In genomic region chr18:52200891-52201663, GRCh38 we compare ENCODE assay signal across 33 cellular contexts.
"Had no signal": no experiment of that assay in that cellular context is flagged by ENCODE, and none has a peak within 500 bp of the region (broad histone marks: within the 10 kb centered on the region; RNA-seq: fewer than 3 reads in every experiment).

No MANE protein-coding gene starts in this region.

- H3K4me1 Mint-ChIP-seq: activated B cell treated with CpG ODN at 0.5 μM for 24 hours; activated naive CD4-positive, alpha-beta T cell treated with anti-CD3 and anti-CD28 coated beads, Interleukin-2, amount 50 U/mL, for 24 hours; activated naive CD8-positive, alpha-beta T cell treated with anti-CD3 and anti-CD28 coated beads for 36 hours; activated naive CD8-positive, alpha-beta T cell treated with anti-CD3 and anti-CD28 coated beads, Interleukin-2, amount 50 U/mL, for 24 hours; activated T-helper 17 cell treated with anti-CD3 and anti-CD28 coated beads, Interleukin-2, amount 50 U/mL, for 72 hours; T-helper 17 cell had no signal

- H3K4me3 ChIP-seq: adrenal gland, body of pancreas, coronary artery, dorsolateral prefrontal cortex, esophagus muscularis mucosa, gastrocnemius medialis had no signal

- H3K4me3 Mint-ChIP-seq: activated B cell treated with CpG ODN at 0.5 μM for 24 hours; activated CD8-positive, alpha-beta T cell treated with anti-CD3 and anti-CD28 coated beads for 36 hours; activated naive CD4-positive, alpha-beta T cell treated with anti-CD3 and anti-CD28 coated beads for 36 hours; activated naive CD4-positive, alpha-beta T cell treated with anti-CD3 and anti-CD28 coated beads, Interleukin-2, amount 50 U/mL, for 24 hours; activated naive CD8-positive, alpha-beta T cell treated with anti-CD3 and anti-CD28 coated beads for 36 hours; activated naive CD8-positive, alpha-beta T cell treated with anti-CD3 and anti-CD28 coated beads, Interleukin-2, amount 50 U/mL, for 24 hours; activated T-cell treated with anti-CD3 and anti-CD28 coated beads, Interleukin-2, amount 50 U/mL, for 4 hours; activated T-helper 17 cell treated with anti-CD3 and anti-CD28 coated beads, Interleukin-2, amount 50 U/mL, for 72 hours; dendritic cell treated with granulocyte-macrophage colony-stimulating factor and Interleukin-4, amounts not matched to agents 40 ng/mL and 50 ng/mL, for 4 days; T-helper 17 cell; T-helper 2 cell treated with Interferon-gamma antibody and Interleukin-4, amounts not matched to agents 5 μg/mL and 100 μg/mL, for 36 hours had no signal

- H3K27me3 Mint-ChIP-seq: activated B cell treated with CpG ODN at 0.5 μM for 24 hours; activated naive CD8-positive, alpha-beta T cell treated with anti-CD3 and anti-CD28 coated beads, Interleukin-2, amount 50 U/mL, for 24 hours; activated T-helper 17 cell treated with anti-CD3 and anti-CD28 coated beads, Interleukin-2, amount 50 U/mL, for 72 hours; dendritic cell treated with granulocyte-macrophage colony-stimulating factor and Interleukin-4, amounts not matched to agents 40 ng/mL and 50 ng/mL, for 4 days; T-helper 17 cell had no signal

- ATAC-seq: activated CD4-positive, CD25-positive, alpha-beta regulatory T cell treated with anti-CD3 and anti-CD28 coated beads, Interleukin-2, amount 50 U/mL, for 24 hours; activated CD8-positive, alpha-beta T cell treated with anti-CD3 and anti-CD28 coated beads for 36 hours; activated naive CD8-positive, alpha-beta T cell treated with anti-CD3 and anti-CD28 coated beads, Interleukin-2, amount 50 U/mL, for 24 hours; activated T-cell treated with anti-CD3 and anti-CD28 coated beads, Interleukin-2, amount 50 U/mL, for 4 hours; activated T-helper 17 cell treated with anti-CD3 and anti-CD28 coated beads, Interleukin-2, amount 50 U/mL, for 72 hours; body of pancreas; gastrocnemius medialis; T-helper 17 cell had no signal

- DNase-seq: activated B cell treated with CpG ODN at 0.5 μM for 24 hours; activated CD4-positive, alpha-beta T cell treated with anti-CD3 and anti-CD28 coated beads for 48 hours; activated CD4-positive, alpha-beta T cell treated with anti-CD3 and anti-CD28 coated beads, Interleukin-2, amount 50 U/mL, for 1 hour; activated CD4-positive, alpha-beta T cell treated with anti-CD3 and anti-CD28 coated beads, Interleukin-2, amount 50 U/mL, for 48 hours; activated CD8-positive, alpha-beta memory T cell treated with anti-CD3 and anti-CD28 coated beads for 24 hours; activated CD8-positive, alpha-beta T cell treated with anti-CD3 and anti-CD28 coated beads for 36 hours; activated effector memory CD4-positive, alpha-beta T cell treated with Interleukin-2 at 50 U/mL for 16 hours; activated gamma-delta T cell treated with Interleukin-2 at 50 U/mL for 16 hours; activated naive CD4-positive, alpha-beta T cell treated with anti-CD3 and anti-CD28 coated beads for 36 hours; activated naive CD8-positive, alpha-beta T cell treated with anti-CD3 and anti-CD28 coated beads for 36 hours; activated naive CD8-positive, alpha-beta T cell treated with anti-CD3 and anti-CD28 coated beads, Interleukin-2, amount 50 U/mL, for 24 hours; activated T-cell treated with anti-CD3 and anti-CD28 coated beads, Interleukin-2, amount 50 U/mL, for 4 hours; adrenal gland; amygdala; aorta; body of pancreas; central memory CD4-positive, alpha-beta T cell; dorsolateral prefrontal cortex; effector memory CD4-positive, alpha-beta T cell; erythroblast; gastrocnemius medialis; T-helper 1 cell; T-helper 17 cell; T1000; WERI-Rb-1 had no signal

- H3K27ac ChIP-seq: adrenal gland, body of pancreas, coronary artery, dorsolateral prefrontal cortex, esophagus muscularis mucosa, foreskin keratinocyte, gastrocnemius medialis, WERI-Rb-1 had no signal

- H3K36me3 ChIP-seq: adrenal gland, esophagus muscularis mucosa, gastrocnemius medialis, WERI-Rb-1 had no signal

- H3K9me3 ChIP-seq: adrenal gland, body of pancreas, esophagus muscularis mucosa, gastrocnemius medialis had no signal

- H3K27me3 ChIP-seq: adrenal gland, body of pancreas, esophagus muscularis mucosa, foreskin keratinocyte, gastrocnemius medialis had no signal

- H3K9me3 Mint-ChIP-seq: activated B cell treated with CpG ODN at 0.5 μM for 24 hours; activated naive CD8-positive, alpha-beta T cell treated with anti-CD3 and anti-CD28 coated beads, Interleukin-2, amount 50 U/mL, for 24 hours; activated T-cell treated with anti-CD3 and anti-CD28 coated beads, Interleukin-2, amount 50 U/mL, for 4 hours had no signal

- H3K4me1 ChIP-seq: adrenal gland, body of pancreas, esophagus muscularis mucosa, gastrocnemius medialis had no signal

- H3K36me3 Mint-ChIP-seq: activated naive CD4-positive, alpha-beta T cell treated with anti-CD3 and anti-CD28 coated beads, Interleukin-2, amount 50 U/mL, for 24 hours; activated naive CD8-positive, alpha-beta T cell treated with anti-CD3 and anti-CD28 coated beads for 36 hours had no signal

- H3K27ac Mint-ChIP-seq: activated B cell treated with CpG ODN at 0.5 μM for 24 hours; activated CD8-positive, alpha-beta T cell treated with anti-CD3 and anti-CD28 coated beads for 36 hours; activated naive CD4-positive, alpha-beta T cell treated with anti-CD3 and anti-CD28 coated beads for 36 hours; activated naive CD4-positive, alpha-beta T cell treated with anti-CD3 and anti-CD28 coated beads, Interleukin-2, amount 50 U/mL, for 24 hours; activated naive CD8-positive, alpha-beta T cell treated with anti-CD3 and anti-CD28 coated beads for 36 hours; activated naive CD8-positive, alpha-beta T cell treated with anti-CD3 and anti-CD28 coated beads, Interleukin-2, amount 50 U/mL, for 24 hours; activated T-helper 17 cell treated with anti-CD3 and anti-CD28 coated beads, Interleukin-2, amount 50 U/mL, for 72 hours; dendritic cell treated with granulocyte-macrophage colony-stimulating factor and Interleukin-4, amounts not matched to agents 40 ng/mL and 50 ng/mL, for 4 days; T-helper 17 cell; T-helper 2 cell treated with Interferon-gamma antibody and Interleukin-4, amounts not matched to agents 5 μg/mL and 100 μg/mL, for 36 hours had no signal
